Comparison of ENCODE assay signal across 8 cellular contexts in the genomic region with DNA sequence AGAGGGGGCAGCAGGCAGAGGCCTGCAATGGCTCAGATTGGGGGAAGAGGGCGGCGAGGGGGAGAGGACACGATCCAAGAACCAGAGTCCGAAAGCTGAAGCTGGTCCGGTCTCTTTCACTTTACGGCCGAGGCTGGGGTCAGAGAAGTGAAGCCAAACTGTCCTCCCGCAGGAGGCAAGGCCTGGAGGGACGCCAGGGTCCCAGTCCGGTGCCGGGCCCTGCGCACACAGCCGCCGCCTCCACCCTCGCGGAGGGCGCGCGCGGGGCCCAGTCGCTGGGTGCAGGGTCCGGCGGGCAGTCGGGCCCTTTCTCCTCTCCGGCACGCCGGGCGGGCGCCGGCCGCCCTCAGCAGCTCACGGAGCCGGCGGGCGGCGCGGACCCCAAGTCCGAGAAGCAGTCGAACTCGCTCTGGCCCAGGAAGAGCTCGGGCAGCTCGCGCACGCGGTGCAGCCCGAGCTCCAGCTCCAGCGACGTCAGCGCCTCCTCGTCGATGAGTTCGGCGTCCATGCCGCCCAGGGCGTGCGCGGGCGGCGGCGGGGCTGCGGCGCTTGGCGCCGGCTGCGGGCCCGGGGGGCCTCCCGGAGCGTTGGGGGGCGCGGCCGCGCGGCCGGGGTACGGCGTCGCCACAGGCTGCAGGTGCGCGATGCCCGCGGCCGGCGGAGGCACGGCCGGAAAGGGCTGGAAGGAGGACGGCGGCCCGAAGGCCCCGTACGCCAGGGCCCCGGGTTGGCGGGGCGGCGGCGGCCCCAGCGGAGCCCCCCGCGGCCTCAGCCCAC. TPM values are rescaled to one million over a fixed set of nuclear protein-coding genes. Genes with fewer than 3 reads are reported as not detected.
DNase-seq lines count a peak whose midpoint lies in the region; ATAC-seq and TF ChIP-seq lines count a peak whose summit lies in the region.

No MANE protein-coding gene starts in this region.

- H3K9me3 ChIP-seq in MM.1S (replicated peaks; ENCODE audit: insufficient read depth, low read length) (no peaks in the 10 kb centered on the region), heart left ventricle (no peaks in the 10 kb centered on the region), psoas muscle (no peaks in the 10 kb centered on the region)

- no peaks in the 10 kb centered on the region for H3K9me2 ChIP-seq in MM.1S (replicated peaks; ENCODE audit: insufficient read depth, low read length)

- no peak for TF ChIP-seq POLR2A in heart left ventricle (IDR thresholded peaks at IDR 0.05)

- H4K20me1 ChIP-seq in MM.1S (ENCODE audit: insufficient read depth, low read length) = no peaks in the 10 kb centered on the region

- H3K4me1 ChIP-seq in MM.1S (ENCODE audit: low read length) (0 out of 2 replicates have a peak, but pooled peaks cover 4% of the 10 kb centered on the region), heart left ventricle (peaks cover 0 to 43% (median 17%) of the 10 kb centered on the region in 12 donors), psoas muscle (peaks cover 17% of the 10 kb centered on the region)

- H3K79me2 ChIP-seq in MM.1S (ENCODE audit: low read length) = no peaks in the 10 kb centered on the region

- no peak overlapping the region for H3K27ac ChIP-seq in MM.1S (ENCODE audit: low read length)
- H3K27ac ChIP-seq in heart left ventricle = peak overlapping the region; percentile 57 to 97 (median 88)
- peak overlapping the region; percentile 94 for H3K27ac ChIP-seq in psoas muscle

- TF ChIP-seq CTCF in MM.1S (IDR thresholded peaks at IDR 0.05; ENCODE audit: low read length) (no peak), heart left ventricle (IDR thresholded peaks at IDR 0.05) (peak in 1 of 12 donors; percentile 12), psoas muscle (IDR thresholded peaks at IDR 0.05) (no peak)

- WGBS in heart left ventricle, 4 donors = 1 to 5% (median 1%) methylated on average over 27 to 98 of the region's 98 CpGs
- 0 to 1% (median 0%) methylated on average over 55 to 98 of the region's 98 CpGs for WGBS in psoas muscle, 3 donors

- H3K36me3 ChIP-seq in MM.1S (replicated peaks; ENCODE audit: insufficient read depth, low read length) (no peaks in the 10 kb centered on the region), heart left ventricle (no peaks in the 10 kb centered on the region), psoas muscle (ENCODE audit: insufficient read depth in 1 of 2, low read depth in 1 of 2) (no peaks in the 10 kb centered on the region)

- peaks cover 13% of the 10 kb centered on the region; the same call in 1 of the 2 replicates for H3K27me3 ChIP-seq in MM.1S (replicated peaks; ENCODE audit: insufficient read depth, low read length)
- no peaks in the 10 kb centered on the region for H3K27me3 ChIP-seq in heart left ventricle
- no peaks in the 10 kb centered on the region for H3K27me3 ChIP-seq in psoas muscle (ENCODE audit: insufficient read depth in 3 of 3, low read length in 2 of 3)

- no peak overlapping the region for H3K4me3 ChIP-seq in MM.1S (ENCODE audit: low read length)
- peak overlapping the region; percentile 42 to 98 (median 76) for H3K4me3 ChIP-seq in heart left ventricle
- H3K4me3 ChIP-seq in psoas muscle = peak overlapping the region; percentile 86

- H3K4me2 ChIP-seq in MM.1S (ENCODE audit: low read depth, low read length) = peak overlapping the region; percentile 80; the same call in 1 of the 2 replicates

- H2AFZ ChIP-seq in MM.1S (ENCODE audit: low read length) = no peak overlapping the region

- no peak overlapping the region for H3K9ac ChIP-seq in MM.1S (ENCODE audit: low read length)

- ATAC-seq in GM19397 (IDR thresholded peaks at IDR 0.05; ENCODE audit: unreplicated experiment) (peak; percentile 5), heart left ventricle (peak in 2 of 4 donors; percentile 9 to 23), psoas muscle (peak; percentile 35 to 55 (median 42)), HG02678 (IDR thresholded peaks at IDR 0.05; ENCODE audit: unreplicated experiment) (no peak)

- DNase-seq in MM.1S (no peak), heart left ventricle (peak; percentile 43 to 79 (median 54)), psoas muscle (peak; percentile 59 to 79), NCI-H1694 treated with DMSO at 0.1 percent for 48 hours (lab: John Stamatoyannopoulos, UW) (no peak), NCI-H1694 (lab: John Stamatoyannopoulos, UW) (no peak)
- peak; percentile 75 for DNase-seq in activated effector memory CD4-positive, alpha-beta T cell treated with anti-CD3 and anti-CD28 coated beads, Interleukin-2, amount 50 U/mL, for 16 hours

- intact Hi-C loops in heart left ventricle (cut with DNase I) (loop anchor here in 1 of 10 donors (5.0 kb wide), 1 partner anchor 86 kb away; no protein-coding TSS in a partner anchor), psoas muscle (cut with DNase I) (no loop called here)

- H3F3A ChIP-seq in MM.1S (ENCODE audit: insufficient read depth, low read length) = no peaks in the 10 kb centered on the region

RNA-seq across cellular contexts. Expression of gene CITED4, which starts 0.7 kb away (rescaled TPM):
- total RNA-seq in heart left ventricle = 10 to 100 TPM; 23.7 to 49.5 (median 34.3) TPM
- polyA plus RNA-seq in heart left ventricle = 10 to 100 TPM in 1 of 2 donors, 1 to 10 TPM in 1; 3.2 to 19.1 TPM
- 10 to 100 TPM; 16.0 to 24.7 (median 18.6) TPM for total RNA-seq in psoas muscle
- 10 to 100 TPM in 1 of 3 donors, 1 to 10 TPM in 2; 5.6 to 40.9 (median 6.6) TPM for polyA plus RNA-seq in psoas muscle

Comparison
In these comparisons a context has a peak if more than half of its experiments do, and no peak if none do; other contexts are left out.
1. DNase-seq: peak in activated effector memory CD4-positive, alpha-beta T cell treated with anti-CD3 and anti-CD28 coated beads, Interleukin-2, amount 50 U/mL, for 16 hours (single experiment), heart left ventricle (5 of 5) and psoas muscle (2 of 2); none in MM.1S (single experiment), NCI-H1694 treated with DMSO at 0.1 percent for 48 hours (single experiment) and NCI-H1694 (single experiment).